Comparison of ENCODE assay signal across 8 cellular contexts in the genomic region with DNA sequence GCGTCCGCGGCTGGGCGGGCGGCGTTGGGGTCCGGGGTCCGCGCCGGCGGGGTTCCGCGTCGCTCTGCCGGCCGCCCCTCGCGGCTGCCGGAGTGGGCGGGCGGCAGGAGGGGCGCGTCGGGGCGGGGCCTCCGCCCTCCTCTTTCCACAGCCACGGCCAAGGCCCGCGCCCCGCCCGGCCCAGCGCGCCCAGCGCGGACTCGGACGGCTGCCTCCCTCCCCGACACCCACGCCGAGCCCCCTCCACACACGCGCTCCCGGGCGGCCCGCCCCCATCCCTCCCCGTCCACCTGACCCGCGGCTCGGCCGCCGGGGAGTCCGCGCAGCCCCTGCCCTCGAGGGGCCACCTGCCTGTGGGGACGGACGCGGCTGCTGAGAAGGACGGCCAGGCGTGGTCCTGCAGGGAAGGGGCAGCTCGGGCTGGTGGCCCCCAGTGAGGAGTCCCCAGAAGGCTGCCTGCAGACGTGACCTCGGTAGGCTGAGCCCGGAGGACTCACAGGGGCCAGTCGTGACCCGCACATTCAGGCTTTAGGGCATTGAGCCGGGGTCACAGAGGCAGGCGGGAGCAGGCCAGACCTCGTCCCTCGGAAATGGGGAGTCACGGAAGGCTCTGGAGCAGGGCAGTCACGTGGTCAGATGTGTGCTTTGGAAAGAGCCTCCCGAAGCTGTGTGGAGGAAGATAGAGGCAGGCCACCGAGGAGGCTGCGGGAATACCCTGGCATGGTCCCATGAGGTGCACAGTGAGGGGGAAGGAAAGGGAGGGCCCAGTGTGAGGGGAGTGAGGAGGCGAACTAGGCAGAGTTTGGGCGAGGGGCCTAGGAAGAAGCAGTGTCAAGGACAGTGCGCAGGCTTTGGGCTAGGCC. TPM values are rescaled to one million over a fixed set of nuclear protein-coding genes. Genes with fewer than 3 reads are reported as not detected.
DNase-seq lines count a peak whose midpoint lies in the region; ATAC-seq and TF ChIP-seq lines count a peak whose summit lies in the region.

Gene COL8A2 (minus strand): TSS at position 94 of the 863 bp plus-strand sequence. CDS start 24,980 bp downstream, outside the sequence.

- peak within 1 kb of the TSS; percentile 59 for H3K4me3 Mint-ChIP-seq in central memory CD8-positive, alpha-beta T cell

- H3K27me3 ChIP-seq in lower lobe of right lung (ENCODE audit: low read depth) (peaks cover 17% of the 10 kb centered on the region), tibial nerve (no peaks in the 10 kb centered on the region)

- H3K36me3 Mint-ChIP-seq in central memory CD8-positive, alpha-beta T cell (ENCODE audit: insufficient read depth): peaks cover 8% of the 10 kb centered on the region

- no peak for TF ChIP-seq CTCF in lower lobe of right lung (IDR thresholded peaks at IDR 0.05)
- TF ChIP-seq CTCF in tibial nerve (IDR thresholded peaks at IDR 0.05): no peak

- no peak for TF ChIP-seq EP300 in tibial nerve (IDR thresholded peaks at IDR 0.05)

- H3K36me3 ChIP-seq in lower lobe of right lung (no peaks in the 10 kb centered on the region), tibial nerve (no peaks in the 10 kb centered on the region)

- TF ChIP-seq POLR2A in tibial nerve (IDR thresholded peaks at IDR 0.05): peak in 1 of 2 donors; percentile 1

- H3K4me1 ChIP-seq in lower lobe of right lung (peaks cover 15% of the 10 kb centered on the region), tibial nerve (peaks cover 0 to 43% (median 6%) of the 10 kb centered on the region in 4 donors)

- intact Hi-C loops in lower lobe of right lung (cut with DNase I): no loop called here

- H3K27ac ChIP-seq in lower lobe of right lung (no peak within 1 kb of the TSS), tibial nerve (peak within 1 kb of the TSS; percentile 52 to 88 (median 79))

- 21 to 22% methylated on average over 13 to 18 of the region's 77 CpGs for WGBS in tibial nerve, 2 donors

- H3K4me3 ChIP-seq in lower lobe of right lung (peak within 1 kb of the TSS; percentile 50), tibial nerve (peak within 1 kb of the TSS; percentile 27 to 60 (median 44))

- no peak for ATAC-seq in central memory CD8-positive, alpha-beta T cell (replicated peaks; ENCODE audit: extremely low read depth, poor library complexity, severe bottlenecking)
- peak; percentile 69 to 73 for ATAC-seq in lower lobe of right lung
- no peak for ATAC-seq in HG02884 (IDR thresholded peaks at IDR 0.05; ENCODE audit: unreplicated experiment)

- H3K9me3 ChIP-seq in lower lobe of right lung: no peaks in the 10 kb centered on the region
- H3K9me3 ChIP-seq in tibial nerve: no peaks in the 10 kb centered on the region

- H3K27ac Mint-ChIP-seq in central memory CD8-positive, alpha-beta T cell (ENCODE audit: low read depth): peak within 1 kb of the TSS; percentile 26

- H3K4me1 Mint-ChIP-seq in central memory CD8-positive, alpha-beta T cell: peaks cover 27% of the 10 kb centered on the region

- H3K27me3 Mint-ChIP-seq in central memory CD8-positive, alpha-beta T cell: peaks cover 49% of the 10 kb centered on the region

- DNase-seq in activated CD8-positive, alpha-beta memory T cell treated with anti-CD3 and anti-CD28 coated beads for 24 hours: peak; percentile 63
- no peak for DNase-seq in activated CD8-positive, alpha-beta memory T cell treated with anti-CD3 and anti-CD28 coated beads, Interleukin-2, amount 50 U/mL, for 48 hours
- DNase-seq in central memory CD8-positive, alpha-beta T cell (ENCODE audit: low spot score in 2 of 2): no peak
- peak; percentile 65 for DNase-seq in lower lobe of right lung
- no peak for DNase-seq in tibial nerve (ENCODE audit: low spot score in 2 of 2)
- DNase-seq in hepatic stellate cell (ENCODE audit: low spot score): no peak
- no peak for DNase-seq in COR-L47 (lab: John Stamatoyannopoulos, UW)

- H3K9me3 Mint-ChIP-seq in central memory CD8-positive, alpha-beta T cell: no peaks in the 10 kb centered on the region

RNA-seq across cellular contexts. Expression of gene COL8A2, which starts in this region (rescaled TPM):
- 24.4 TPM for total RNA-seq in lower lobe of right lung
- 10 to 100 TPM; 26.7 to 57.9 (median 50.2) TPM for total RNA-seq in tibial nerve

Comparison
In these comparisons a context has a peak if more than half of its experiments do, and no peak if none do; other contexts are left out.
1. DNase-seq: peak in activated CD8-positive, alpha-beta memory T cell treated with anti-CD3 and anti-CD28 coated beads for 24 hours (single experiment) and lower lobe of right lung (single experiment); none in activated CD8-positive, alpha-beta memory T cell treated with anti-CD3 and anti-CD28 coated beads, Interleukin-2, amount 50 U/mL, for 48 hours (single experiment), central memory CD8-positive, alpha-beta T cell (0 of 2), tibial nerve (0 of 2), hepatic stellate cell (single experiment) and COR-L47 (single experiment).
2. ATAC-seq: peak in lower lobe of right lung (2 of 2); none in central memory CD8-positive, alpha-beta T cell (single experiment) and HG02884 (single experiment).